Comparison of ENCODE assay signal across 19 cellular contexts in the genomic region with DNA sequence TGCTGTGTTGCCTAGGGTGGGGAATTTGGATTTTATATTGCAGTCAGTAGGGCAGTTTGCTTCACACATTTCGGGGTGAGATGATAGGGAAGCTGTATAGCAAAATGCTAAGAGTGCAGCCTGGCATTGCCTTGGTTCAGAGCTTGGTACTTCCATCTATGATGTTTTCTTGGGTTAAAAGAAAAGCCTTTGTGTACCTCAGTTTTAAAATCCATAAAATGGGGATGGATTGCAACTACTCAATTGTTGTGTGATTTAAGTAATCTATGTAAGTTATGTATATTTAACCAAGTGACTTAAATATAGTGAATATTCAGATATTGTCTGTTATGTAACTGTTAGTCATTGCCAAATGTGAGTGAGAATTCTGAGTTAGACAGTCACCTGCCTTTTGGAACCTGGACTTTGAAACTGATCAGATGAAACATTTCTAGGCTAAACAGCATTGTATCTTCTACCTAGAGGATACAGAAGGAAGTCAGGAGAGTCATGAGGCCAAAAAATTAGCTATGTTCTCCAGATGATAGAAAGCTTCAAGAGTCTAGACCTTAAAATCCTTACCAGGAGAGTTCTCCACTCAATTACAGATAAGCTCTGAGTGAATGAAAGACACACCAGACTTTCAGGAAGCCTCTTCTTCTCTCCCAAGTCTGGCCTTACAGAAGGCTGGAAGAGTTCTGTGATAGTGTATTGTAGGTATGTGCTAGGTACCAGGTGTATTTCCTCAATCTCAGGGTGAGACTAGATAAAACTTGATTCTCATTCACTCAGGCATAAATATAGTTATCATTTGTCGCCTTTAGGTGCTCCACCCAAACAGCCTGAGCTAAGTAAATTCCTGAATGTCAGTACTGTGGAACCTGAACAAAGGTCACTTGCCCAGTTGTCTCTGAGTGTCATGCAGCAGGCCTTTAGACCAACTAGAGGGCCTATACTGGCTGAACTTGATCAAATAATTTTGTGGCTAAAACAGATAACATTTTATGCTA. TPM values are rescaled to one million over a fixed set of nuclear protein-coding genes. Genes with fewer than 3 reads are reported as not detected.
A peak's percentile ranks its signal among the peaks of the same experiment; 100 is the strongest.
DNase-seq lines count a peak whose midpoint lies in the region; ATAC-seq and TF ChIP-seq lines count a peak whose summit lies in the region.
"Had no signal": no experiment of that assay in that cellular context is flagged by ENCODE, and none has a peak within 500 bp of the region (broad histone marks: within the 10 kb centered on the region; RNA-seq: fewer than 3 reads in every experiment).

No MANE protein-coding gene starts in this region.

- no peaks in the 10 kb centered on the region for H3K9me3 Mint-ChIP-seq in activated CD8-positive, alpha-beta T cell treated with anti-CD3 and anti-CD28 coated beads for 36 hours
- H3K9me3 Mint-ChIP-seq in activated CD8-positive, alpha-beta T cell treated with anti-CD3 and anti-CD28 coated beads, Interleukin-2, amount 10 ng/mL, durations not matched to agents 7 days and 5 days (ENCODE audit: insufficient read depth), result no peaks in the 10 kb centered on the region

- POLR2A ChIA-PET in activated CD8-positive, alpha-beta T cell treated with anti-CD3 and anti-CD28 coated beads for 36 hours (lab: Charles Lee), result interaction anchor here (0.7 kb wide), 1 partner anchor 1721 kb away, joined by 3 read pairs; no protein-coding TSS in a partner anchor
- POLR2A ChIA-PET in activated CD8-positive, alpha-beta T cell treated with anti-CD3 and anti-CD28 coated beads, Interleukin-2, amount 10 ng/mL, durations not matched to agents 7 days and 5 days (lab: Charles Lee), result interaction anchor here (1.0 kb wide), 1 partner anchor 27 kb away, joined by 4 read pairs; no protein-coding TSS in a partner anchor
- POLR2A ChIA-PET in PC-9 (lab: Charles Lee; ENCODE audit: unreplicated experiment), result interaction anchor here (0.6 to 0.7 kb wide), 2 partner anchors 353 to 368 kb away, joined by 6 to 8 read pairs; no protein-coding TSS in a partner anchor

- TF ChIP-seq CTCF in activated CD8-positive, alpha-beta T cell treated with anti-CD3 and anti-CD28 coated beads for 36 hours (IDR thresholded peaks at IDR 0.05), result no peak
- no peak for TF ChIP-seq CTCF in PC-9 (conservative IDR thresholded peaks at IDR 0.05)
- TF ChIP-seq CTCF in left ventricle myocardium inferior (IDR thresholded peaks at IDR 0.05; ENCODE audit: borderline replicate concordance), result no peak
- no peak for TF ChIP-seq CTCF in parathyroid adenoma (IDR thresholded peaks at IDR 0.05)

- H3K36me3 ChIP-seq in PC-9 (ENCODE audit: low read depth) (0 out of 2 replicates have a peak, but pooled peaks cover under 1% of the 10 kb centered on the region), left ventricle myocardium inferior (peaks cover 46% of the 10 kb centered on the region), parathyroid adenoma (ENCODE audit: control insufficient read depth, insufficient read depth, low read length) (no peaks in the 10 kb centered on the region)

- intact Hi-C loops in activated CD8-positive, alpha-beta T cell treated with anti-CD3 and anti-CD28 coated beads for 36 hours (cut with micrococcal nuclease), result no loop called here
- intact Hi-C loops in PC-9 (cut with micrococcal nuclease; ENCODE audit: unreplicated experiment) (no loop called here), left ventricle myocardium inferior (cut with micrococcal nuclease) (no loop called here)

- H3K4me2 ChIP-seq in PC-9 (no peak overlapping the region; the same call in 1 of the 2 replicates), parathyroid adenoma (ENCODE audit: low read length) (peak overlapping the region; percentile 5)
- H3K4me2 ChIP-seq: KMS-11 had no signal

- peak overlapping the region; percentile 34 for H3K27ac ChIP-seq in PC-9
- peak overlapping the region; percentile 29 for H3K27ac ChIP-seq in left ventricle myocardium inferior (replicated peaks)
- H3K27ac ChIP-seq in parathyroid adenoma, result peak overlapping the region; percentile 15
- H3K27ac ChIP-seq: esophagus muscularis mucosa, HL-60, KMS-11, upper lobe of right lung had no signal

- no peak overlapping the region for H2AFZ ChIP-seq in PC-9
- no peak overlapping the region for H2AFZ ChIP-seq in parathyroid adenoma

- CTCF ChIA-PET in activated CD8-positive, alpha-beta T cell treated with anti-CD3 and anti-CD28 coated beads for 36 hours (lab: Charles Lee), result interaction anchor here (0.6 kb wide), 1 partner anchor 335 kb away, joined by 3 read pairs; no protein-coding TSS in a partner anchor
- CTCF ChIA-PET in activated CD8-positive, alpha-beta T cell treated with anti-CD3 and anti-CD28 coated beads, Interleukin-2, amount 10 ng/mL, durations not matched to agents 7 days and 5 days (lab: Charles Lee), result interaction anchor here (1.2 kb wide), 1 partner anchor 38 kb away, joined by 4 read pairs; no protein-coding TSS in a partner anchor
- CTCF ChIA-PET in PC-9 (lab: Charles Lee), result no interaction called here

- H3K9me3 ChIP-seq in PC-9 (ENCODE audit: insufficient read depth, low read depth) (no peaks in the 10 kb centered on the region), left ventricle myocardium inferior (replicated peaks) (no peaks in the 10 kb centered on the region), parathyroid adenoma (ENCODE audit: control insufficient read depth, low read length) (no peaks in the 10 kb centered on the region)
- H3K9me3 ChIP-seq: esophagus muscularis mucosa, upper lobe of right lung had no signal

- peaks cover 14% of the 10 kb centered on the region for H3K4me1 ChIP-seq in PC-9 (replicated peaks; ENCODE audit: insufficient read depth)
- H3K4me1 ChIP-seq in left ventricle myocardium inferior, result peaks cover 71% of the 10 kb centered on the region
- H3K4me1 ChIP-seq in parathyroid adenoma, result peaks cover 30% of the 10 kb centered on the region

- peaks cover 42% of the 10 kb centered on the region for H3K36me3 Mint-ChIP-seq in activated CD8-positive, alpha-beta T cell treated with anti-CD3 and anti-CD28 coated beads for 36 hours (ENCODE audit: low read depth)
- H3K36me3 Mint-ChIP-seq in activated CD8-positive, alpha-beta T cell treated with anti-CD3 and anti-CD28 coated beads, Interleukin-2, amount 10 ng/mL, durations not matched to agents 7 days and 5 days (ENCODE audit: low read depth), result peaks cover 54% of the 10 kb centered on the region

- BruUV-seq in PC-9 (replicated peaks; lab: Mats Ljungman, UMichigan), result no TSS peak

- no peaks in the 10 kb centered on the region for H3K9me2 ChIP-seq in PC-9 (ENCODE audit: insufficient read depth)

- peak overlapping the region; percentile 19 for H3K27ac Mint-ChIP-seq in activated CD8-positive, alpha-beta T cell treated with anti-CD3 and anti-CD28 coated beads for 36 hours
- H3K27ac Mint-ChIP-seq in activated CD8-positive, alpha-beta T cell treated with anti-CD3 and anti-CD28 coated beads, Interleukin-2, amount 10 ng/mL, durations not matched to agents 7 days and 5 days, result no peak overlapping the region

- peaks cover 45% of the 10 kb centered on the region for H3K4me1 Mint-ChIP-seq in activated CD8-positive, alpha-beta T cell treated with anti-CD3 and anti-CD28 coated beads for 36 hours (ENCODE audit: low read depth)
- H3K4me1 Mint-ChIP-seq in activated CD8-positive, alpha-beta T cell treated with anti-CD3 and anti-CD28 coated beads, Interleukin-2, amount 10 ng/mL, durations not matched to agents 7 days and 5 days (ENCODE audit: low read depth), result peaks cover 29% of the 10 kb centered on the region

- DNase-seq in activated CD8-positive, alpha-beta T cell treated with anti-CD3 and anti-CD28 coated beads for 36 hours, result no peak
- DNase-seq in activated CD8-positive, alpha-beta T cell treated with anti-CD3 and anti-CD28 coated beads, Interleukin-2, amount 10 ng/mL, durations not matched to agents 7 days and 5 days, result no peak
- DNase-seq in PC-9 (no peak), left ventricle myocardium inferior (no peak), UCSD-AML1 (lab: John Stamatoyannopoulos, UW; ENCODE audit: unreplicated experiment) (no peak), COLO829 (ENCODE audit: low spot score) (no peak)
- DNase-seq: activated effector memory CD4-positive, alpha-beta T cell treated with anti-CD3 and anti-CD28 coated beads, Interleukin-2, amount 50 U/mL, for 16 hours; COR-L47; cortex of kidney; GF-D8; NCI-H2171; stimulated activated naive CD4-positive, alpha-beta T cell; upper lobe of right lung had no signal

- H3K27me3 Mint-ChIP-seq in activated CD8-positive, alpha-beta T cell treated with anti-CD3 and anti-CD28 coated beads for 36 hours, result no peaks in the 10 kb centered on the region
- no peaks in the 10 kb centered on the region for H3K27me3 Mint-ChIP-seq in activated CD8-positive, alpha-beta T cell treated with anti-CD3 and anti-CD28 coated beads, Interleukin-2, amount 10 ng/mL, durations not matched to agents 7 days and 5 days (ENCODE audit: low read depth)

- no peak overlapping the region for H3K9ac ChIP-seq in parathyroid adenoma
- H3K9ac ChIP-seq: KMS-11 had no signal

- H4K20me1 ChIP-seq in PC-9 (ENCODE audit: insufficient read depth), result peaks cover 39% of the 10 kb centered on the region

- H3K79me2 ChIP-seq in PC-9 (ENCODE audit: low read depth) (peaks cover 62% of the 10 kb centered on the region), parathyroid adenoma (peaks cover 51% of the 10 kb centered on the region)

- H3F3A ChIP-seq in PC-9 (ENCODE audit: insufficient read depth, low read depth), result 0 out of 2 replicates have a peak, but pooled peaks cover 4% of the 10 kb centered on the region

- no peak for ATAC-seq in activated CD8-positive, alpha-beta T cell treated with anti-CD3 and anti-CD28 coated beads for 36 hours
- ATAC-seq in activated CD8-positive, alpha-beta T cell treated with anti-CD3 and anti-CD28 coated beads, Interleukin-2, amount 10 ng/mL, durations not matched to agents 7 days and 5 days, result no peak
- no peak for ATAC-seq in GM18907 (IDR thresholded peaks at IDR 0.05; ENCODE audit: unreplicated experiment)
- ATAC-seq: Panc1, upper lobe of right lung had no signal

- no peak overlapping the region for H3K4me3 Mint-ChIP-seq in activated CD8-positive, alpha-beta T cell treated with anti-CD3 and anti-CD28 coated beads for 36 hours
- H3K4me3 Mint-ChIP-seq in activated CD8-positive, alpha-beta T cell treated with anti-CD3 and anti-CD28 coated beads, Interleukin-2, amount 10 ng/mL, durations not matched to agents 7 days and 5 days, result no peak overlapping the region

- H3K4me3 ChIP-seq in PC-9 (no peak overlapping the region), left ventricle myocardium inferior (no peak overlapping the region), parathyroid adenoma (ENCODE audit: low read depth, low read length) (no peak overlapping the region)
- H3K4me3 ChIP-seq: esophagus muscularis mucosa, upper lobe of right lung had no signal

- no peaks in the 10 kb centered on the region for H3K27me3 ChIP-seq in PC-9 (ENCODE audit: insufficient read depth, low read depth)
- H3K27me3 ChIP-seq in left ventricle myocardium inferior (ENCODE audit: low read depth), result no peaks in the 10 kb centered on the region
- no peaks in the 10 kb centered on the region for H3K27me3 ChIP-seq in parathyroid adenoma (ENCODE audit: control insufficient read depth, insufficient read depth, low read length)
- H3K27me3 ChIP-seq: esophagus muscularis mucosa, upper lobe of right lung had no signal

RNA-seq across cellular contexts. Expression of a gene that starts 7.5 kb away (rescaled TPM):
- 10 to 100 TPM; 74.7 to 81.3 TPM for total RNA-seq in activated CD8-positive, alpha-beta T cell treated with anti-CD3 and anti-CD28 coated beads for 36 hours
- 10 to 100 TPM; 53.6 to 69.3 TPM for total RNA-seq in activated CD8-positive, alpha-beta T cell treated with anti-CD3 and anti-CD28 coated beads, Interleukin-2, amount 10 ng/mL, durations not matched to agents 7 days and 5 days
- total RNA-seq in PC-9 (2021), result 34.1 and 39.9 TPM in 2 replicates
- 60.4 TPM for total RNA-seq in left ventricle myocardium inferior

RNA-seq across cellular contexts. Expression of a gene that starts 42.7 kb away (rescaled TPM):
- 10 to 100 TPM; 26.1 to 28.5 TPM for total RNA-seq in activated CD8-positive, alpha-beta T cell treated with anti-CD3 and anti-CD28 coated beads for 36 hours
- 10 to 100 TPM; 47.6 to 48.3 TPM for total RNA-seq in activated CD8-positive, alpha-beta T cell treated with anti-CD3 and anti-CD28 coated beads, Interleukin-2, amount 10 ng/mL, durations not matched to agents 7 days and 5 days
- total RNA-seq in PC-9 (2021) (14.5 and 19.6 TPM in 2 replicates), left ventricle myocardium inferior (14.7 TPM)
